ENCODE assay signal across 6 cellular contexts in genomic region chr4:123638834-123639233, GRCh38.
"Had no signal": no experiment of that assay in that cellular context is flagged by ENCODE, and none has a peak within 500 bp of the region (broad histone marks: within the 10 kb centered on the region; RNA-seq: fewer than 3 reads in every experiment).

No MANE protein-coding gene starts in this region.

- FAIRE-seq: HTR-8/SVneo, K562 had no signal

- H3K27ac ChIP-seq: HL-60 had no signal

- ATAC-seq: K562 had no signal

- DNase-seq: IMR-90, KBM-7, KG1 had no signal

- H3K4me3 ChIP-seq: K562 had no signal
